16 cellular contexts compared by ENCODE assay signal in the genomic region with DNA sequence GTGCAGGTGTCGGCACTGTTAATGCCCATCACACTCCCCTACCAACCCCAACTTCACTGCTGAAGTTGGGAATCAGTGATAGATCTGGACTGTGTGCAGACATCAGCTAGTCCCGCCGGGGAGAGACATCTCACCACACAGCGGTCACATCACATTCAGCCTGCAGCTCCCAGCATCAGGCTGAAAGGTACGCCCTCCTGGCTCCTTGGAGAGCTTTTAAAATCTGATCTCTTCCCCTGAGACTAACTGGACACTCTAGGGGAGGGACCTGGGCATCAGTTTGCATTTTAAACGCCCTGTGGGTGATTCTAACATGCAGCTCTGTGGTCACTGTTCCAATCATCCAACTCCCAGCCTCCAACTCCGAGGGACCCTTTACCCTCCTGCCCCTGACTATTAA.
"Had no signal": no experiment of that assay in that cellular context is flagged by ENCODE, and none has a peak within 500 bp of the region (broad histone marks: within the 10 kb centered on the region; RNA-seq: fewer than 3 reads in every experiment).

No MANE protein-coding gene starts in this region.

- H3K4me3 Mint-ChIP-seq: activated B cell treated with CpG ODN at 0.5 μM for 24 hours; activated CD4-positive, alpha-beta T cell treated with anti-CD3 and anti-CD28 coated beads, Interleukin-2, amount 10 ng/mL, durations not matched to agents 24 days and 14 days; activated naive CD8-positive, alpha-beta T cell; central memory CD8-positive, alpha-beta T cell; natural killer cell; stimulated activated effector memory CD8-positive, alpha-beta T cell treated with anti-CD3 and anti-CD28 coated beads, Interleukin-12 subunit alpha, Interleukin-12 subunit beta, amount 100 ng/mL, for 72 hours had no signal

- H3K4me3 ChIP-seq: body of pancreas, coronary artery, mucosa of descending colon, thoracic aorta had no signal

- H3K27me3 ChIP-seq: body of pancreas had no signal

- DNase-seq: activated B cell treated with CpG ODN at 0.5 μM for 24 hours; activated CD4-positive, alpha-beta T cell treated with anti-CD3 and anti-CD28 coated beads, Interleukin-2, amount 10 ng/mL, durations not matched to agents 24 days and 14 days; activated CD8-positive, alpha-beta memory T cell treated with anti-CD3 and anti-CD28 coated beads, Interleukin-2, amount 50 U/mL, for 48 hours; activated gamma-delta T cell treated with Interleukin-2 at 50 U/mL for 16 hours; amygdala; effector CD4-positive, alpha-beta T cell; mammary epithelial cell; mucosa of descending colon; natural killer cell; T-helper 2 cell had no signal

- H3K27ac ChIP-seq: coronary artery, thoracic aorta had no signal

- H3K9me3 ChIP-seq: body of pancreas, mucosa of descending colon, thoracic aorta had no signal

- H3K4me1 Mint-ChIP-seq: activated CD4-positive, alpha-beta T cell treated with anti-CD3 and anti-CD28 coated beads, Interleukin-2, amount 10 ng/mL, durations not matched to agents 24 days and 14 days; natural killer cell had no signal

- H3K36me3 ChIP-seq: thoracic aorta had no signal

- H3K36me3 Mint-ChIP-seq: activated naive CD8-positive, alpha-beta T cell; natural killer cell; stimulated activated effector memory CD8-positive, alpha-beta T cell treated with anti-CD3 and anti-CD28 coated beads, Interleukin-12 subunit alpha, Interleukin-12 subunit beta, amount 100 ng/mL, for 72 hours had no signal

- H3K9me3 Mint-ChIP-seq: activated B cell treated with CpG ODN at 0.5 μM for 24 hours; activated CD4-positive, alpha-beta T cell treated with anti-CD3 and anti-CD28 coated beads, Interleukin-2, amount 10 ng/mL, durations not matched to agents 24 days and 14 days; central memory CD8-positive, alpha-beta T cell; natural killer cell; stimulated activated effector memory CD8-positive, alpha-beta T cell treated with anti-CD3 and anti-CD28 coated beads, Interleukin-12 subunit alpha, Interleukin-12 subunit beta, amount 100 ng/mL, for 72 hours had no signal

- H3K27ac Mint-ChIP-seq: activated B cell treated with CpG ODN at 0.5 μM for 24 hours; activated CD4-positive, alpha-beta T cell treated with anti-CD3 and anti-CD28 coated beads, Interleukin-2, amount 10 ng/mL, durations not matched to agents 24 days and 14 days; activated naive CD8-positive, alpha-beta T cell; natural killer cell; stimulated activated effector memory CD8-positive, alpha-beta T cell treated with anti-CD3 and anti-CD28 coated beads, Interleukin-12 subunit alpha, Interleukin-12 subunit beta, amount 100 ng/mL, for 72 hours had no signal

- ATAC-seq: mucosa of descending colon; natural killer cell; stimulated activated effector memory CD8-positive, alpha-beta T cell treated with anti-CD3 and anti-CD28 coated beads, Interleukin-12 subunit alpha, Interleukin-12 subunit beta, amount 100 ng/mL, for 72 hours had no signal

- H3K27me3 Mint-ChIP-seq: activated CD4-positive, alpha-beta T cell treated with anti-CD3 and anti-CD28 coated beads, Interleukin-2, amount 10 ng/mL, durations not matched to agents 24 days and 14 days; activated naive CD8-positive, alpha-beta T cell; central memory CD8-positive, alpha-beta T cell had no signal
